ENCODE assay signal across 30 cellular contexts in genomic region chr11:8926236-8926635, GRCh38. TPM values are rescaled to one million over a fixed set of nuclear protein-coding genes. Genes with fewer than 3 reads are reported as not detected.
"Had no signal": no experiment of that assay in that cellular context is flagged by ENCODE, and none has a peak within 500 bp of the region (broad histone marks: within the 10 kb centered on the region; RNA-seq: fewer than 3 reads in every experiment).

No MANE protein-coding gene starts in this region.

- ATAC-seq: stimulated activated memory B cell treated with anti-CD40 and anti-IgM and Interleukin-4, amounts not matched to agents 10 μg/mL and 1 μg/mL and 100 μg/mL, for 72 hours; stimulated activated naive B cell treated with anti-CD40 and anti-IgM and Interleukin-4, amounts not matched to agents 10 μg/mL and 1 μg/mL and 100 μg/mL, for 72 hours; stimulated activated naive CD8-positive, alpha-beta T cell treated with anti-CD3 and anti-CD28 coated beads, Interleukin-15, amount 100 ng/mL, for 72 hours; stimulated activated naive CD8-positive, alpha-beta T cell treated with anti-CD3 and anti-CD28 coated beads, Interleukin-15, Interleukin-2, amounts not matched to agents 100 U/mL and 50 U/mL, for 24 hours; upper lobe of right lung had no signal

- H3K27ac Mint-ChIP-seq: stimulated activated effector memory CD8-positive, alpha-beta T cell treated with anti-CD3 and anti-CD28 coated beads, Interleukin-12 subunit alpha, Interleukin-12 subunit beta, amount 100 ng/mL, for 72 hours; stimulated activated memory B cell treated with anti-CD40 and anti-IgM and Interleukin-4, amounts not matched to agents 10 μg/mL and 1 μg/mL and 100 μg/mL, for 72 hours; stimulated activated naive B cell treated with anti-CD40 and anti-IgM and Interleukin-4, amounts not matched to agents 10 μg/mL and 1 μg/mL and 100 μg/mL, for 72 hours; stimulated activated naive CD8-positive, alpha-beta T cell treated with anti-CD3 and anti-CD28 coated beads, Interleukin-15, amount 100 ng/mL, for 72 hours; stimulated activated naive CD8-positive, alpha-beta T cell treated with anti-CD3 and anti-CD28 coated beads, Interleukin-15, Interleukin-2, amounts not matched to agents 100 ng/mL and 50 ng/mL, for 24 hours; type B pancreatic cell had no signal

- H3K4me3 Mint-ChIP-seq: stimulated activated effector memory CD8-positive, alpha-beta T cell treated with anti-CD3 and anti-CD28 coated beads, Interleukin-12 subunit alpha, Interleukin-12 subunit beta, amount 100 ng/mL, for 72 hours; stimulated activated memory B cell treated with anti-CD40 and anti-IgM and Interleukin-4, amounts not matched to agents 10 μg/mL and 1 μg/mL and 100 μg/mL, for 72 hours; stimulated activated naive B cell treated with anti-CD40 and anti-IgM and Interleukin-4, amounts not matched to agents 10 μg/mL and 1 μg/mL and 100 μg/mL, for 72 hours; stimulated activated naive CD8-positive, alpha-beta T cell treated with anti-CD3 and anti-CD28 coated beads, Interleukin-15, amount 100 ng/mL, for 72 hours; stimulated activated naive CD8-positive, alpha-beta T cell treated with anti-CD3 and anti-CD28 coated beads, Interleukin-15, Interleukin-2, amounts not matched to agents 100 ng/mL and 50 ng/mL, for 24 hours; type B pancreatic cell had no signal

- H3K27ac ChIP-seq: stomach, suprapubic skin, testis, thoracic aorta, thyroid gland, tibial artery, tibial nerve, transverse colon, upper lobe of right lung, uterus, vagina had no signal

- DNase-seq: stimulated activated CD4-positive, alpha-beta T cell treated with anti-CD3 and anti-CD28 coated beads, Interleukin-2, amount 100 ng/mL, for 48 hours; stimulated activated CD4-positive, alpha-beta T cell treated with anti-CD3 and anti-CD28 coated beads, Interleukin-4, amount 100 ng/mL, for 1 hour; stimulated activated CD4-positive, alpha-beta T cell treated with anti-CD3 and anti-CD28 coated beads, Interleukin-4, amount 100 ng/mL, for 24 hours; stimulated activated CD4-positive, alpha-beta T cell treated with anti-CD3 and anti-CD28 coated beads, Interleukin-4, amount 100 ng/mL, for 4 hours; stimulated activated CD8-positive, alpha-beta memory T cell treated with anti-CD3 and anti-CD28 coated beads, Interleukin-4, amount 100 ng/mL, for 48 hours; stimulated activated naive B cell treated with anti-CD40 and anti-IgM and Interleukin-4, amounts not matched to agents 10 μg/mL and 1 μg/mL and 100 μg/mL, for 72 hours; stimulated activated naive CD4-positive, alpha-beta T cell; stimulated activated naive CD4-positive, alpha-beta T cell treated with Interleukin-2 at 50 U/mL for 16 hours; stimulated activated naive CD8-positive, alpha-beta T cell treated with anti-CD3 and anti-CD28 coated beads, Interleukin-15, amount 100 ng/mL, for 72 hours; stimulated activated naive CD8-positive, alpha-beta T cell treated with anti-CD3 and anti-CD28 coated beads, Interleukin-15, Interleukin-2, amounts not matched to agents 100 U/mL and 50 U/mL, for 24 hours; stomach; testis; thyroid gland; tibial artery; transverse colon; trophoblast cell; upper lobe of right lung; uterus had no signal

- H3K9me3 Mint-ChIP-seq: stimulated activated effector memory CD8-positive, alpha-beta T cell treated with anti-CD3 and anti-CD28 coated beads, Interleukin-12 subunit alpha, Interleukin-12 subunit beta, amount 100 ng/mL, for 72 hours; stimulated activated memory B cell treated with anti-CD40 and anti-IgM and Interleukin-4, amounts not matched to agents 10 μg/mL and 1 μg/mL and 100 μg/mL, for 72 hours; stimulated activated naive B cell treated with anti-CD40 and anti-IgM and Interleukin-4, amounts not matched to agents 10 μg/mL and 1 μg/mL and 100 μg/mL, for 72 hours; stimulated activated naive CD8-positive, alpha-beta T cell treated with anti-CD3 and anti-CD28 coated beads, Interleukin-15, amount 100 ng/mL, for 72 hours; stimulated activated naive CD8-positive, alpha-beta T cell treated with anti-CD3 and anti-CD28 coated beads, Interleukin-15, Interleukin-2, amounts not matched to agents 100 ng/mL and 50 ng/mL, for 24 hours; type B pancreatic cell had no signal

- H3K36me3 ChIP-seq: uterus had no signal

- H3K27me3 Mint-ChIP-seq: stimulated activated naive B cell treated with anti-CD40 and anti-IgM and Interleukin-4, amounts not matched to agents 10 μg/mL and 1 μg/mL and 100 μg/mL, for 72 hours; stimulated activated naive CD8-positive, alpha-beta T cell treated with anti-CD3 and anti-CD28 coated beads, Interleukin-15, amount 100 ng/mL, for 72 hours; stimulated activated naive CD8-positive, alpha-beta T cell treated with anti-CD3 and anti-CD28 coated beads, Interleukin-15, Interleukin-2, amounts not matched to agents 100 ng/mL and 50 ng/mL, for 24 hours; type B pancreatic cell had no signal

- H3K36me3 Mint-ChIP-seq: stimulated activated memory B cell treated with anti-CD40 and anti-IgM and Interleukin-4, amounts not matched to agents 10 μg/mL and 1 μg/mL and 100 μg/mL, for 72 hours; type B pancreatic cell had no signal

- H3K4me3 ChIP-seq: stomach, suprapubic skin, testis, thoracic aorta, thyroid gland, tibial artery, tibial nerve, transverse colon, upper lobe of right lung, uterus, vagina had no signal

- H3K9me3 ChIP-seq: stomach, suprapubic skin, testis, thoracic aorta, thyroid gland, tibial artery, tibial nerve, transverse colon, upper lobe of right lung, uterus, vagina had no signal

- H3K4me1 ChIP-seq: stomach, suprapubic skin, testis, thyroid gland, tibial artery, transverse colon, upper lobe of right lung, uterus, vagina had no signal

- H3K4me1 Mint-ChIP-seq: stimulated activated effector memory CD8-positive, alpha-beta T cell treated with anti-CD3 and anti-CD28 coated beads, Interleukin-12 subunit alpha, Interleukin-12 subunit beta, amount 100 ng/mL, for 72 hours; stimulated activated memory B cell treated with anti-CD40 and anti-IgM and Interleukin-4, amounts not matched to agents 10 μg/mL and 1 μg/mL and 100 μg/mL, for 72 hours; stimulated activated naive B cell treated with anti-CD40 and anti-IgM and Interleukin-4, amounts not matched to agents 10 μg/mL and 1 μg/mL and 100 μg/mL, for 72 hours; stimulated activated naive CD8-positive, alpha-beta T cell treated with anti-CD3 and anti-CD28 coated beads, Interleukin-15, amount 100 ng/mL, for 72 hours had no signal

- H3K27me3 ChIP-seq: stomach, suprapubic skin, testis, thyroid gland, tibial artery, tibial nerve, transverse colon, upper lobe of right lung, uterus, vagina had no signal

RNA-seq across cellular contexts. Expression of gene C11orf16, which starts 6.5 kb away (rescaled TPM):
- total RNA-seq: stomach, subcutaneous adipose tissue, suprapubic skin, thoracic aorta, thyroid gland, tibial nerve, transverse colon, upper lobe of right lung, ureter, urinary bladder, vagina had no signal

RNA-seq across cellular contexts. Expression of gene ASCL3, which starts 16.6 kb away (rescaled TPM):
- total RNA-seq: subcutaneous adipose tissue, suprapubic skin, temporal lobe, testis, thoracic aorta, thyroid gland, tibial nerve, transverse colon, upper lobe of right lung, ureter, urinary bladder, uterus, vagina had no signal
